Comparison of ENCODE assay signal across 23 cellular contexts in genomic region chr4:176137626-176138025, GRCh38. TPM values are rescaled to one million over a fixed set of nuclear protein-coding genes. Genes with fewer than 3 reads are reported as not detected.
DNase-seq lines count a peak whose midpoint lies in the region; TF ChIP-seq lines count a peak whose summit lies in the region.
"Had no signal": no experiment of that assay in that cellular context is flagged by ENCODE, and none has a peak within 500 bp of the region (broad histone marks: within the 10 kb centered on the region; RNA-seq: fewer than 3 reads in every experiment).

No MANE protein-coding gene starts in this region.

- no peaks in the 10 kb centered on the region for H3K9me3 Mint-ChIP-seq in MCF 10A (ENCODE audit: unreplicated experiment)
- H3K9me3 Mint-ChIP-seq: activated CD4-positive, alpha-beta memory T cell treated with anti-CD3 and anti-CD28 coated beads for 36 hours; activated naive CD4-positive, alpha-beta T cell treated with anti-CD3 and anti-CD28 coated beads for 36 hours; activated T-cell treated with anti-CD3 and anti-CD28 coated beads, Interleukin-2, amount 50 U/mL, for 4 hours; CD14-positive monocyte; WTC11 had no signal

- TF ChIP-seq POLR2A in breast epithelium (IDR thresholded peaks at IDR 0.05), result no peak

- CTCF ChIA-PET in MCF 10A (lab: Yijun Ruan, JAX) (interaction anchor here (0.5 to 1.1 kb wide), 4 partner anchors 12 to 137 kb away, joined by 3 to 4 read pairs (median 3); no protein-coding TSS in a partner anchor), RWPE1 (lab: Yijun Ruan, JAX) (interaction anchor here (0.7 kb wide), 1 partner anchor 84 kb away, joined by 3 read pairs; no protein-coding TSS in a partner anchor)

- DNase-seq in MCF 10A (ENCODE audit: unreplicated experiment) (peak; percentile 9), breast epithelium (ENCODE audit: low spot score in 2 of 2) (no peak), RWPE1 (ENCODE audit: low spot score) (peak; percentile 4), fibroblast of mammary gland (ENCODE audit: low read depth) (peak; percentile 66), stromal cell of bone marrow (ENCODE audit: low read depth) (peak; percentile 53), epidermal melanocyte (ENCODE audit: insufficient read length, low spot score) (no peak), smooth muscle cell (lab: John Stamatoyannopoulos, UW; ENCODE audit: unreplicated experiment) (no peak)
- DNase-seq in central memory CD4-positive, alpha-beta T cell, result no peak
- DNase-seq: 8988T; activated CD4-positive, alpha-beta memory T cell treated with anti-CD3 and anti-CD28 coated beads for 36 hours; activated naive CD4-positive, alpha-beta T cell treated with anti-CD3 and anti-CD28 coated beads for 36 hours; activated T-cell treated with anti-CD3 and anti-CD28 coated beads, Interleukin-2, amount 50 U/mL, for 4 hours; DMS 273 treated with DMSO at 0.1 percent for 48 hours; head of caudate nucleus; Karpas-422; lower lobe of right lung; NCI-H526 treated with DMSO at 0.1 percent for 48 hours; T-helper 2 cell; uterus had no signal

- no peaks in the 10 kb centered on the region for H3K36me3 ChIP-seq in breast epithelium
- no peaks in the 10 kb centered on the region for H3K36me3 ChIP-seq in smooth muscle cell (ENCODE audit: low read depth)
- H3K36me3 ChIP-seq: lower lobe of right lung, neutrophil, uterus had no signal

- H3K36me3 Mint-ChIP-seq in MCF 10A (ENCODE audit: insufficient read depth, unreplicated experiment), result no peaks in the 10 kb centered on the region
- H3K36me3 Mint-ChIP-seq: activated CD4-positive, alpha-beta memory T cell treated with anti-CD3 and anti-CD28 coated beads for 36 hours; CD14-positive monocyte; WTC11 had no signal

- no peaks in the 10 kb centered on the region for H4K20me1 ChIP-seq in smooth muscle cell (ENCODE audit: low read depth)

- no peaks in the 10 kb centered on the region for H3K27me3 ChIP-seq in breast epithelium
- H3K27me3 ChIP-seq in smooth muscle cell (ENCODE audit: low read depth), result no peaks in the 10 kb centered on the region
- H3K27me3 ChIP-seq: neutrophil, uterus had no signal

- no peaks in the 10 kb centered on the region for H3K4me1 Mint-ChIP-seq in MCF 10A (ENCODE audit: insufficient read depth, unreplicated experiment)
- H3K4me1 Mint-ChIP-seq: CD14-positive monocyte, WTC11 had no signal

- H3K27ac ChIP-seq in breast epithelium, result no peak overlapping the region
- no peak overlapping the region for H3K27ac ChIP-seq in RWPE1
- no peak overlapping the region for H3K27ac ChIP-seq in smooth muscle cell (ENCODE audit: low read depth)
- H3K27ac ChIP-seq: epithelial cell of prostate, lower lobe of right lung, neutrophil, uterus had no signal

- H3K4me1 ChIP-seq in breast epithelium (no peaks in the 10 kb centered on the region), smooth muscle cell (ENCODE audit: low read depth) (no peaks in the 10 kb centered on the region)
- H3K4me1 ChIP-seq: lower lobe of right lung, uterus had no signal

- no peak overlapping the region for H3K27ac Mint-ChIP-seq in MCF 10A (ENCODE audit: low read depth, unreplicated experiment)
- H3K27ac Mint-ChIP-seq: activated CD4-positive, alpha-beta memory T cell treated with anti-CD3 and anti-CD28 coated beads for 36 hours; activated naive CD4-positive, alpha-beta T cell treated with anti-CD3 and anti-CD28 coated beads for 36 hours; CD14-positive monocyte; WTC11 had no signal

- POLR2A ChIA-PET in MCF 10A (lab: Yijun Ruan, JAX) (no interaction called here), RWPE1 (lab: Yijun Ruan, JAX; ENCODE audit: low non-redundant PET) (no interaction called here)

- BruUV-seq in MCF 10A (replicated peaks; lab: Mats Ljungman, UMichigan), result no TSS peak

- H3K9me3 ChIP-seq in breast epithelium (no peaks in the 10 kb centered on the region), smooth muscle cell (replicated peaks; ENCODE audit: low read depth) (no peaks in the 10 kb centered on the region)
- H3K9me3 ChIP-seq: lower lobe of right lung, neutrophil, uterus had no signal

- H3K4me3 ChIP-seq in breast epithelium (no peak overlapping the region), fibroblast of mammary gland (ENCODE audit: control insufficient read depth, low read depth, low read length) (no peak overlapping the region), smooth muscle cell (no peak overlapping the region)
- H3K4me3 ChIP-seq: lower lobe of right lung, uterus had no signal

- intact Hi-C loops in MCF 10A (cut with micrococcal nuclease) (loop anchor here (10.0 kb wide), 1 partner anchor 573 kb away; no protein-coding TSS in a partner anchor), breast epithelium (cut with DNase I; ENCODE audit: low total_unique reads) (no loop called here)

- no peak overlapping the region for H2AFZ ChIP-seq in smooth muscle cell (ENCODE audit: low read depth)

- no peaks in the 10 kb centered on the region for H3K27me3 Mint-ChIP-seq in MCF 10A (ENCODE audit: insufficient read depth, unreplicated experiment)

- H3K4me2 ChIP-seq in smooth muscle cell, result no peak overlapping the region

- H3F3A ChIP-seq in smooth muscle cell (ENCODE audit: low read depth), result no peaks in the 10 kb centered on the region

- H3K4me3 Mint-ChIP-seq in MCF 10A (ENCODE audit: unreplicated experiment), result no peak overlapping the region
- H3K4me3 Mint-ChIP-seq: activated CD4-positive, alpha-beta memory T cell treated with anti-CD3 and anti-CD28 coated beads for 36 hours; activated naive CD4-positive, alpha-beta T cell treated with anti-CD3 and anti-CD28 coated beads for 36 hours; activated T-cell treated with anti-CD3 and anti-CD28 coated beads, Interleukin-2, amount 50 U/mL, for 4 hours; CD14-positive monocyte; WTC11 had no signal

- TF ChIP-seq CTCF in MCF 10A (IDR thresholded peaks at IDR 0.05; ENCODE audit: unreplicated experiment) (no peak), breast epithelium (IDR thresholded peaks at IDR 0.05) (no peak), RWPE1 (conservative IDR thresholded peaks at IDR 0.05; ENCODE audit: low read depth) (no peak), fibroblast of mammary gland (conservative IDR thresholded peaks at IDR 0.05; ENCODE audit: control insufficient read depth, insufficient read depth, low read depth, low read length) (no peak), smooth muscle cell (IDR thresholded peaks at IDR 0.05; ENCODE audit: borderline replicate concordance, insufficient read depth, poor library complexity, severe bottlenecking) (no peak)

- no peak overlapping the region for H3K9ac ChIP-seq in smooth muscle cell (ENCODE audit: low read depth)

- no peaks in the 10 kb centered on the region for H3K79me2 ChIP-seq in smooth muscle cell (ENCODE audit: low read depth)

RNA-seq across cellular contexts. Expression of gene SPATA4, which starts 57.8 kb away (rescaled TPM):
- total RNA-seq in MCF 10A (2022) (0.21 and 0.44 TPM in 2 replicates), breast epithelium (1 to 10 TPM in 1 of 3 donors, under 1 TPM in 1, not detected in 1; 0.66 to 1.3 TPM), smooth muscle cell (0.45 TPM in 1 of 2 replicates, not detected in the other)
- polyA plus RNA-seq in smooth muscle cell, result 0.34 TPM in 1 of 2 replicates, not detected in the other
- total RNA-seq: activated CD4-positive, alpha-beta memory T cell treated with anti-CD3 and anti-CD28 coated beads for 36 hours; activated naive CD4-positive, alpha-beta T cell treated with anti-CD3 and anti-CD28 coated beads for 36 hours; activated T-cell treated with anti-CD3 and anti-CD28 coated beads, Interleukin-2, amount 50 U/mL, for 4 hours; WTC11 had no signal
- polyA plus RNA-seq: CD14-positive monocyte had no signal

Comparison
In these comparisons a context has a peak if more than half of its experiments do, and no peak if none do; other contexts are left out.
1. DNase-seq: peak in MCF 10A (single experiment), RWPE1 (single experiment), fibroblast of mammary gland (single experiment) and stromal cell of bone marrow (single experiment); none in breast epithelium (0 of 2), epidermal melanocyte (single experiment), smooth muscle cell (single experiment) and central memory CD4-positive, alpha-beta T cell (single experiment).